ENCODE assay signal across 23 cellular contexts in the genomic region with DNA sequence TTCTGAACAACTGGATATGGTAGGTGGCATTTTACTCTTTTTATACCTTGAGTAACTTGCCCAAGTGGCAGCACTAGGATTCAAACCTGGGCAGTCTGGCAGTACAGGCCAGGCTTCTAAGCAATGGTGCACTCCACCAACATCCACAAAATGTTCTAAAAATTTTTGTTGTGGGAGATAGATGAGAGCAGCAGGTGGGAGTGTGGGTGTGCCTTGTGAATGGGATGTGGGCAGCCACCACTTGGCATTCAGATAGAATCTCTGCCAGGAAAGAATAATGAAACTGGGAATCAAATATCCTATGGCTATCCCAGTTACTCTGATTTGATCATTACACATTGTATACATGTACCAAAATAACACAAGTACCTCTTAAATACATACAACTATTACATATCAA.
"Had no signal": no experiment of that assay in that cellular context is flagged by ENCODE, and none has a peak within 500 bp of the region (broad histone marks: within the 10 kb centered on the region; RNA-seq: fewer than 3 reads in every experiment).

No MANE protein-coding gene starts in this region.

- ATAC-seq: natural killer cell; right cardiac atrium; right lobe of liver; stimulated activated memory B cell treated with anti-CD40 and anti-IgM and Interleukin-4, amounts not matched to agents 10 μg/mL and 1 μg/mL and 100 μg/mL, for 72 hours; stimulated activated naive CD8-positive, alpha-beta T cell treated with anti-CD3 and anti-CD28 coated beads, Interleukin-15, amount 100 ng/mL, for 72 hours; stimulated activated naive CD8-positive, alpha-beta T cell treated with anti-CD3 and anti-CD28 coated beads, Interleukin-15, Interleukin-2, amounts not matched to agents 100 U/mL and 50 U/mL, for 24 hours; upper lobe of right lung had no signal

- DNase-seq: natural killer cell; occipital lobe; ovary; psoas muscle; right cardiac atrium; right lobe of liver; sigmoid colon; spleen; stimulated activated CD4-positive, alpha-beta T cell treated with anti-CD3 and anti-CD28 coated beads, Interleukin-12 subunit alpha, Interleukin-12 subunit beta, amount 100 ng/mL, for 4 hours; stimulated activated CD4-positive, alpha-beta T cell treated with anti-CD3 and anti-CD28 coated beads, Interleukin-1b, Interleukin-23, amount 100 ng/mL, for 48 hours; stimulated activated CD4-positive, alpha-beta T cell treated with anti-CD3 and anti-CD28 coated beads, Interleukin-4, amount 100 ng/mL, for 1 hour; stimulated activated CD4-positive, alpha-beta T cell treated with anti-CD3 and anti-CD28 coated beads, Interleukin-4, amount 100 ng/mL, for 4 hours; stimulated activated CD8-positive, alpha-beta memory T cell treated with anti-CD3 and anti-CD28 coated beads, Interleukin-4, amount 100 ng/mL, for 48 hours; stimulated activated naive CD4-positive, alpha-beta T cell; stimulated activated naive CD8-positive, alpha-beta T cell treated with anti-CD3 and anti-CD28 coated beads, Interleukin-15, amount 100 ng/mL, for 72 hours; stimulated activated naive CD8-positive, alpha-beta T cell treated with anti-CD3 and anti-CD28 coated beads, Interleukin-15, Interleukin-2, amounts not matched to agents 100 U/mL and 50 U/mL, for 24 hours; substantia nigra; testis; tibial artery; transverse colon; upper lobe of right lung; uterus had no signal
